Comparison of ENCODE assay signal across 8 cellular contexts in genomic region chr13:30696278-30697176, GRCh38. TPM values are rescaled to one million over a fixed set of nuclear protein-coding genes. Genes with fewer than 3 reads are reported as not detected.
DNase-seq lines count a peak whose midpoint lies in the region; ATAC-seq and TF ChIP-seq lines count a peak whose summit lies in the region.

No MANE protein-coding gene starts in this region.

- peaks cover 4% of the 10 kb centered on the region for H3K27me3 Mint-ChIP-seq in endodermal cell (ENCODE audit: insufficient read depth)

- H3K9ac ChIP-seq in endodermal cell (ENCODE audit: extremely low read depth, low read length, poor library complexity, severe bottlenecking) = no peak overlapping the region

- no peak overlapping the region for H3K27ac Mint-ChIP-seq in endodermal cell

- peaks cover 5% of the 10 kb centered on the region for H3K4me1 Mint-ChIP-seq in endodermal cell

- peaks cover 8% of the 10 kb centered on the region for H3K4me1 ChIP-seq in endodermal cell (ENCODE audit: control insufficient read depth, insufficient read depth, low read length)
- peaks cover 44 to 50% of the 10 kb centered on the region in 2 experiments for H3K4me1 ChIP-seq in neutrophil (ENCODE audit: control insufficient read depth in 1 of 2, insufficient read depth in 1 of 2, low read depth in 1 of 2, low read length in 1 of 2)
- H3K4me1 ChIP-seq in HAP-1 = no peaks in the 10 kb centered on the region

- H3K9me3 Mint-ChIP-seq in endodermal cell = no peaks in the 10 kb centered on the region

- no peak overlapping the region for H3K27ac ChIP-seq in endodermal cell (ENCODE audit: low read depth, low read length)
- H3K27ac ChIP-seq in neutrophil = peak overlapping the region; percentile 50

- H3K27me3 ChIP-seq in endodermal cell (ENCODE audit: control insufficient read depth, insufficient read depth, low read length, poor library complexity, severe bottlenecking) (no peaks in the 10 kb centered on the region), neutrophil (no peaks in the 10 kb centered on the region), HAP-1 (ENCODE audit: low read depth) (peaks cover 40% of the 10 kb centered on the region; the same call in 1 of the 2 replicates)

- WGBS in endodermal cell (ENCODE audit: insufficient coverage in 1 of 2, insufficient read length in 1 of 2), 2 experiments = 56 to 65% methylated on average over 7 to 11 of the region's 11 CpGs
- WGBS in lower leg skin, 2 donors = 44 to 49% methylated on average over 11 of the region's 11 CpGs

- no peak for TF ChIP-seq POLR2A in lower leg skin (IDR thresholded peaks at IDR 0.05)

- H3K36me3 Mint-ChIP-seq in endodermal cell (ENCODE audit: low read depth) = no peaks in the 10 kb centered on the region

- no peak overlapping the region for H3K4me3 Mint-ChIP-seq in endodermal cell

- H3K9me3 ChIP-seq in endodermal cell (ENCODE audit: control insufficient read depth, low read length) (no peaks in the 10 kb centered on the region), neutrophil (no peaks in the 10 kb centered on the region), HAP-1 (no peaks in the 10 kb centered on the region)

- no peaks in the 10 kb centered on the region for H3K36me3 ChIP-seq in endodermal cell (ENCODE audit: control insufficient read depth, insufficient read depth, low read length)
- H3K36me3 ChIP-seq in neutrophil = no peaks in the 10 kb centered on the region
- no peaks in the 10 kb centered on the region for H3K36me3 ChIP-seq in HAP-1 (replicated peaks)

- no peak overlapping the region for H3K4me3 ChIP-seq in endodermal cell (ENCODE audit: low read length)
- H3K4me3 ChIP-seq in neutrophil (ENCODE audit: low read depth in 1 of 2, low read length in 1 of 2) = peak overlapping the region; percentile 6 to 31
- H3K4me3 ChIP-seq in lower leg skin (ENCODE audit: low read depth, poor library complexity, severe bottlenecking) = no peak overlapping the region
- no peak overlapping the region for H3K4me3 ChIP-seq in HAP-1

- intact Hi-C loops in lower leg skin (cut with DNase I; ENCODE audit: low total_unique reads) = no loop called here

- TF ChIP-seq CTCF in endodermal cell (conservative IDR thresholded peaks at IDR 0.05) (no peak), neutrophil (IDR thresholded peaks at IDR 0.05) (no peak), lower leg skin (IDR thresholded peaks at IDR 0.05) (no peak)

- ATAC-seq in GM18858 (IDR thresholded peaks at IDR 0.05; ENCODE audit: unreplicated experiment) = peak; percentile 78
- no peak for ATAC-seq in activated CD4-positive, CD25-positive, alpha-beta regulatory T cell treated with anti-CD3 and anti-CD28 coated beads, Interleukin-2, amount 50 U/mL, for 24 hours

- in situ Hi-C loops in HAP-1 (cut with MboI; ENCODE audit: low sequenced_read_pairs) = loop anchor here (25.0 kb wide), 1 partner anchor 341 kb away; no protein-coding TSS in a partner anchor

- peak; percentile 28 for DNase-seq in NCI-H69 (lab: John Stamatoyannopoulos, UW)
- peak; percentile 67 for DNase-seq in endodermal cell
- DNase-seq in lower leg skin (ENCODE audit: low spot score in 2 of 2) = no peak
- no peak for DNase-seq in HAP-1 (ENCODE audit: low spot score in 2 of 2)
- DNase-seq in putamen (ENCODE audit: low spot score) = no peak

RNA-seq across cellular contexts. Expression of gene ALOX5AP, which starts 38.8 kb away (rescaled TPM):
- total RNA-seq in endodermal cell = not detected
- 0.36 TPM for polyA plus RNA-seq in endodermal cell (2013, experiment 1 of 2)
- polyA plus RNA-seq in endodermal cell (2013, experiment 2 of 2) = 0.41 TPM
- total RNA-seq in lower leg skin = 10 to 100 TPM in 1 of 4 donors, 1 to 10 TPM in 3; 4.2 to 10.9 (median 6.2) TPM

Comparison
In these comparisons a context has a peak if more than half of its experiments do, and no peak if none do; other contexts are left out.
1. DNase-seq: peak in NCI-H69 (single experiment) and endodermal cell (single experiment); none in lower leg skin (0 of 2), HAP-1 (0 of 2) and putamen (single experiment).
2. H3K4me3 ChIP-seq: peak in neutrophil (2 of 2); none in endodermal cell (single experiment), lower leg skin (single experiment) and HAP-1 (single experiment).
3. RNA of gene ALOX5AP, which starts 38.8 kb away (total RNA-seq): 4.2 to 10.9 TPM in lower leg skin; not detected in endodermal cell; every median in the first group is over 4 times any median in the second.